In genomic region chr6:228881-229651, GRCh38 we compare ENCODE assay signal across 12 cellular contexts.
DNase-seq lines count a peak whose midpoint lies in the region; ATAC-seq, FAIRE-seq and TF ChIP-seq lines count a peak whose summit lies in the region.
"Had no signal": no experiment of that assay in that cellular context is flagged by ENCODE, and none has a peak within 500 bp of the region (broad histone marks: within the 10 kb centered on the region; RNA-seq: fewer than 3 reads in every experiment).

No MANE protein-coding gene starts in this region.

- ATAC-seq in HG02840 (IDR thresholded peaks at IDR 0.05; ENCODE audit: low FRiP score, unreplicated experiment) (peak; percentile 28), HG03571 (IDR thresholded peaks at IDR 0.05; ENCODE audit: unreplicated experiment) (peak; percentile 29)
- ATAC-seq in activated CD4-positive, CD25-positive, alpha-beta regulatory T cell treated with anti-CD3 and anti-CD28 coated beads, Interleukin-2, amount 50 U/mL, for 24 hours = no peak
- no peak for ATAC-seq in activated T-cell treated with anti-CD3 and anti-CD28 coated beads, Interleukin-2, amount 50 U/mL, for 72 hours (replicated peaks in 1 of 2)

- H3K9me3 Mint-ChIP-seq in type B pancreatic cell = no peaks in the 10 kb centered on the region
- H3K9me3 Mint-ChIP-seq in activated T-cell treated with anti-CD3 and anti-CD28 coated beads, Interleukin-2, amount 50 U/mL, for 72 hours = no peaks in the 10 kb centered on the region

- H3K36me3 Mint-ChIP-seq in type B pancreatic cell = no peaks in the 10 kb centered on the region
- H3K36me3 Mint-ChIP-seq in activated T-cell treated with anti-CD3 and anti-CD28 coated beads, Interleukin-2, amount 50 U/mL, for 72 hours (ENCODE audit: insufficient read depth in 2 of 2) = peaks cover 0 to 3% of the 10 kb centered on the region in 2 donors

- no peak overlapping the region for H3K27ac Mint-ChIP-seq in type B pancreatic cell
- no peak overlapping the region for H3K27ac Mint-ChIP-seq in activated T-cell treated with anti-CD3 and anti-CD28 coated beads, Interleukin-2, amount 50 U/mL, for 72 hours
- H3K27ac Mint-ChIP-seq: T-helper 2 cell treated with Interferon-gamma antibody and Interleukin-4, amounts not matched to agents 5 μg/mL and 100 μg/mL, for 36 hours had no signal

- no peaks in the 10 kb centered on the region for H3K27me3 Mint-ChIP-seq in type B pancreatic cell
- no peaks in the 10 kb centered on the region for H3K27me3 Mint-ChIP-seq in activated T-cell treated with anti-CD3 and anti-CD28 coated beads, Interleukin-2, amount 50 U/mL, for 72 hours (ENCODE audit: low read depth)

- H3K4me3 Mint-ChIP-seq in type B pancreatic cell = no peak overlapping the region
- H3K4me3 Mint-ChIP-seq in activated T-cell treated with anti-CD3 and anti-CD28 coated beads, Interleukin-2, amount 50 U/mL, for 72 hours = peak overlapping the region in 1 of 2 donors; percentile 32
- H3K4me3 Mint-ChIP-seq: T-helper 2 cell treated with Interferon-gamma antibody and Interleukin-4, amounts not matched to agents 5 μg/mL and 100 μg/mL, for 36 hours had no signal

- TF ChIP-seq POLR2A in GM12892 (IDR thresholded peaks at IDR 0.05; ENCODE audit: low read depth, low read length) = peak; percentile 18; the same call in 1 of the 2 replicates

- no peaks in the 10 kb centered on the region for H3K4me1 Mint-ChIP-seq in type B pancreatic cell (ENCODE audit: unreplicated experiment)
- peaks cover 91% of the 10 kb centered on the region for H3K4me1 Mint-ChIP-seq in activated T-cell treated with anti-CD3 and anti-CD28 coated beads, Interleukin-2, amount 50 U/mL, for 72 hours (ENCODE audit: low read depth)

- FAIRE-seq in GM12892 (lab: Jason Lieb, UNC) (peak; percentile 90), GM19239 (lab: Jason Lieb, UNC) (peak; percentile 99)

- TF ChIP-seq CTCF in type B pancreatic cell (conservative IDR thresholded peaks at IDR 0.05) = no peak

- no peak for DNase-seq in GM12892 (ENCODE audit: insufficient read length)
- no peak for DNase-seq in GM19239 (ENCODE audit: insufficient read length, low spot score)
- no peak for DNase-seq in type B pancreatic cell (ENCODE audit: extremely low spot score, unreplicated experiment)
- no peak for DNase-seq in GDM1 (lab: John Stamatoyannopoulos, UW)
- no peak for DNase-seq in activated T-cell treated with anti-CD3 and anti-CD28 coated beads, Interleukin-2, amount 50 U/mL, for 72 hours
- DNase-seq: cerebellar nuclear complex, islet precursor cell, NCI-H146 had no signal

Comparison
In these comparisons a context has a peak if more than half of its experiments do, and no peak if none do; other contexts are left out.
1. ATAC-seq: peak in HG02840 (single experiment) and HG03571 (single experiment); none in activated CD4-positive, CD25-positive, alpha-beta regulatory T cell treated with anti-CD3 and anti-CD28 coated beads, Interleukin-2, amount 50 U/mL, for 24 hours (0 of 2) and activated T-cell treated with anti-CD3 and anti-CD28 coated beads, Interleukin-2, amount 50 U/mL, for 72 hours (0 of 2).